In genomic region chr4:38163216-38164006, GRCh38 we compare ENCODE assay signal across 15 cellular contexts.
DNase-seq lines count a peak whose midpoint lies in the region; FAIRE-seq and TF ChIP-seq lines count a peak whose summit lies in the region.
"Had no signal": no experiment of that assay in that cellular context is flagged by ENCODE, and none has a peak within 500 bp of the region (broad histone marks: within the 10 kb centered on the region; RNA-seq: fewer than 3 reads in every experiment).

No MANE protein-coding gene starts in this region.

- peaks cover 9% of the 10 kb centered on the region for H3K36me3 Mint-ChIP-seq in activated naive CD4-positive, alpha-beta T cell treated with anti-CD3 and anti-CD28 coated beads for 36 hours (ENCODE audit: low read depth)
- peaks cover 20% of the 10 kb centered on the region for H3K36me3 Mint-ChIP-seq in activated T-helper 1 cell treated with anti-CD3 and anti-CD28 coated beads, Interleukin-12 subunit alpha, Interleukin-12 subunit beta, Interleukin-2, Interleukin-4 antibody, amounts not matched to agents 30 ng/mL and 10 ng/mL and 1 ng/mL, durations not matched to agents 14 hours and 24 hours and 36 hours (ENCODE audit: low read depth)
- H3K36me3 Mint-ChIP-seq: T-cell, type B pancreatic cell had no signal

- CTCF ChIA-PET in activated naive CD4-positive, alpha-beta T cell treated with anti-CD3 and anti-CD28 coated beads for 36 hours (lab: Charles Lee) = interaction anchor here (0.6 kb wide), 1 partner anchor 21 kb away, joined by 6 read pairs; no protein-coding TSS in a partner anchor

- no peak for TF ChIP-seq CTCF in fibroblast of the aortic adventitia (IDR thresholded peaks at IDR 0.05; ENCODE audit: insufficient read depth, low read length)

- peaks cover 72% of the 10 kb centered on the region for H3K4me1 Mint-ChIP-seq in activated naive CD4-positive, alpha-beta T cell treated with anti-CD3 and anti-CD28 coated beads for 36 hours (ENCODE audit: low read depth)
- peaks cover 72% of the 10 kb centered on the region for H3K4me1 Mint-ChIP-seq in activated T-helper 1 cell treated with anti-CD3 and anti-CD28 coated beads, Interleukin-12 subunit alpha, Interleukin-12 subunit beta, Interleukin-2, Interleukin-4 antibody, amounts not matched to agents 30 ng/mL and 10 ng/mL and 1 ng/mL, durations not matched to agents 14 hours and 24 hours and 36 hours (ENCODE audit: low read depth)

- H3K4me3 ChIP-seq in fibroblast of the aortic adventitia (ENCODE audit: low read depth, low read length) = no peak overlapping the region
- H3K4me3 ChIP-seq: BLaER1, ovary had no signal

- peak; percentile 24 for DNase-seq in activated naive CD4-positive, alpha-beta T cell treated with anti-CD3 and anti-CD28 coated beads for 36 hours
- no peak for DNase-seq in activated naive CD4-positive, alpha-beta T cell treated with Interleukin-2 at 50 U/mL for 16 hours
- no peak for DNase-seq in activated T-helper 1 cell treated with anti-CD3 and anti-CD28 coated beads, Interleukin-12 subunit alpha, Interleukin-12 subunit beta, Interleukin-2, Interleukin-4 antibody, amounts not matched to agents 30 ng/mL and 10 ng/mL and 1 ng/mL, durations not matched to agents 14 hours and 24 hours and 36 hours (ENCODE audit: low spot score)
- DNase-seq in fibroblast of the aortic adventitia (ENCODE audit: low read depth) (peak; percentile 63), urothelium cell line (ENCODE audit: low spot score) (peak; percentile 23), NCI-H446 treated with DMSO at 0.1 percent for 48 hours (lab: John Stamatoyannopoulos, UW) (no peak), NCI-H146 treated with DMSO at 0.1 percent for 48 hours (lab: John Stamatoyannopoulos, UW; ENCODE audit: unreplicated experiment) (no peak), NCI-H187 (lab: John Stamatoyannopoulos, UW) (no peak)
- DNase-seq: effector CD4-positive, alpha-beta T cell; kidney; NCI-H226; ovary; T-cell had no signal

- intact Hi-C loops in activated naive CD4-positive, alpha-beta T cell treated with anti-CD3 and anti-CD28 coated beads for 36 hours (cut with micrococcal nuclease) = loop anchor here (1.0 to 5.0 kb wide), 7 partner anchors 31 to 641 kb away; partner anchors contain the start of gene TLR1
- intact Hi-C loops in activated T-helper 1 cell treated with anti-CD3 and anti-CD28 coated beads, Interleukin-12 subunit alpha, Interleukin-12 subunit beta, Interleukin-2, Interleukin-4 antibody, amounts not matched to agents 30 ng/mL and 10 ng/mL and 1 ng/mL, durations not matched to agents 14 hours and 24 hours and 36 hours (cut with micrococcal nuclease) = loop anchor here (1.0 to 5.0 kb wide), 8 partner anchors 14 to 694 kb away; partner anchors contain the start of genes TBC1D1 and TLR6

- H3K4me3 Mint-ChIP-seq in activated naive CD4-positive, alpha-beta T cell treated with anti-CD3 and anti-CD28 coated beads for 36 hours = no peak overlapping the region
- no peak overlapping the region for H3K4me3 Mint-ChIP-seq in activated T-helper 1 cell treated with anti-CD3 and anti-CD28 coated beads, Interleukin-12 subunit alpha, Interleukin-12 subunit beta, Interleukin-2, Interleukin-4 antibody, amounts not matched to agents 30 ng/mL and 10 ng/mL and 1 ng/mL, durations not matched to agents 14 hours and 24 hours and 36 hours
- H3K4me3 Mint-ChIP-seq: T-cell, type B pancreatic cell had no signal

- no peaks in the 10 kb centered on the region for H3K27me3 Mint-ChIP-seq in activated naive CD4-positive, alpha-beta T cell treated with anti-CD3 and anti-CD28 coated beads for 36 hours (ENCODE audit: low read depth)
- peaks cover 5% of the 10 kb centered on the region for H3K27me3 Mint-ChIP-seq in activated T-helper 1 cell treated with anti-CD3 and anti-CD28 coated beads, Interleukin-12 subunit alpha, Interleukin-12 subunit beta, Interleukin-2, Interleukin-4 antibody, amounts not matched to agents 30 ng/mL and 10 ng/mL and 1 ng/mL, durations not matched to agents 14 hours and 24 hours and 36 hours (ENCODE audit: insufficient read depth)
- H3K27me3 Mint-ChIP-seq: T-cell, type B pancreatic cell had no signal

- no peak for FAIRE-seq in urothelium cell line (lab: Jason Lieb, UNC)
- FAIRE-seq: kidney had no signal

- H3K27ac Mint-ChIP-seq in activated naive CD4-positive, alpha-beta T cell treated with anti-CD3 and anti-CD28 coated beads for 36 hours = peak overlapping the region; percentile 91
- peak overlapping the region; percentile 86 for H3K27ac Mint-ChIP-seq in activated T-helper 1 cell treated with anti-CD3 and anti-CD28 coated beads, Interleukin-12 subunit alpha, Interleukin-12 subunit beta, Interleukin-2, Interleukin-4 antibody, amounts not matched to agents 30 ng/mL and 10 ng/mL and 1 ng/mL, durations not matched to agents 14 hours and 24 hours and 36 hours
- H3K27ac Mint-ChIP-seq: type B pancreatic cell had no signal

- H3K9me3 Mint-ChIP-seq in activated naive CD4-positive, alpha-beta T cell treated with anti-CD3 and anti-CD28 coated beads for 36 hours = peaks cover 17% of the 10 kb centered on the region
- peaks cover 31% of the 10 kb centered on the region for H3K9me3 Mint-ChIP-seq in activated T-helper 1 cell treated with anti-CD3 and anti-CD28 coated beads, Interleukin-12 subunit alpha, Interleukin-12 subunit beta, Interleukin-2, Interleukin-4 antibody, amounts not matched to agents 30 ng/mL and 10 ng/mL and 1 ng/mL, durations not matched to agents 14 hours and 24 hours and 36 hours

Comparison
In these comparisons a context has a peak if more than half of its experiments do, and no peak if none do; other contexts are left out.
1. DNase-seq: peak in activated naive CD4-positive, alpha-beta T cell treated with anti-CD3 and anti-CD28 coated beads for 36 hours (single experiment), fibroblast of the aortic adventitia (single experiment) and urothelium cell line (single experiment); none in activated naive CD4-positive, alpha-beta T cell treated with Interleukin-2 at 50 U/mL for 16 hours (single experiment), activated T-helper 1 cell treated with anti-CD3 and anti-CD28 coated beads, Interleukin-12 subunit alpha, Interleukin-12 subunit beta, Interleukin-2, Interleukin-4 antibody, amounts not matched to agents 30 ng/mL and 10 ng/mL and 1 ng/mL, durations not matched to agents 14 hours and 24 hours and 36 hours (single experiment), NCI-H446 treated with DMSO at 0.1 percent for 48 hours (single experiment), NCI-H146 treated with DMSO at 0.1 percent for 48 hours (single experiment) and NCI-H187 (0 of 2).